In the genomic region with DNA sequence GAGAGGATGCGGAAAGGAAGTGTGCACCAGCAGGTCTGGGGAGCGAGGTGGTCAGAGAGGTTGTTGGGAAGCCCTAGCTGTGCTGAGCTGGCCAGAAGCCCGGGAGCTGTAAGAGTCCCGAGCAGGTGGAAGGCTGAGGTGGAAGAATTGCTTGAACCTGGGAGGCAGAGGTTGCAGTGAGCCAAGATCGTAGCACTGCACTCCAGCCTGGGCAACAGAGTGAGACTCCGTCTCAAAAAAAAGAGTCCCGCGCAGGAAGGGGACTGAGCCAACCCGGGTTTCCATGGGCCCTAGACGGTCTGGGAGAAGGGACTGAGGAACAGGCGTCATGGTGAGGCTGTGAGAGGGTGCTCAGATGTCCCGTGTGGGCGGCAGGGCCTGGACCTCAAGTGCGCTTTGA, we compare ENCODE assay signal across 1 cellular context.
TF ChIP-seq lines count a peak whose summit lies in the region.

No MANE protein-coding gene starts in this region.

TF ChIP-seq in H1, 55 proteins besides CTCF, POLR2A, EP300 and RAD21:
- TF ChIP-seq TBP (IDR thresholded peaks at IDR 0.05; ENCODE audit: low read depth, low read length) (no peak), TCF12 (IDR thresholded peaks at IDR 0.05; ENCODE audit: low read depth, low read length) (no peak), ZNF274 (IDR thresholded peaks at IDR 0.05; ENCODE audit: borderline replicate concordance, extremely low read depth, low read length) (no peak), HDAC2 (IDR thresholded peaks at IDR 0.05; ENCODE audit: borderline replicate concordance in 1 of 2, low read depth in 2 of 2, low read length in 2 of 2) (no peak), NRF1 (IDR thresholded peaks at IDR 0.05; ENCODE audit: low read depth, low read length) (no peak), HDAC6 (IDR thresholded peaks at IDR 0.05; ENCODE audit: low read depth, low read length) (no peak), CBX8 (IDR thresholded peaks at IDR 0.05; ENCODE audit: borderline replicate concordance, low read depth, low read length) (no peak), KDM4A (IDR thresholded peaks at IDR 0.05; ENCODE audit: low read depth, low read length, severe bottlenecking) (no peak), CEBPB (IDR thresholded peaks at IDR 0.05; ENCODE audit: low read depth, low read length) (no peak), TAF1 (IDR thresholded peaks at IDR 0.05; ENCODE audit: low read depth, low read length) (no peak), CREB1 (IDR thresholded peaks at IDR 0.05) (no peak), SRF (IDR thresholded peaks at IDR 0.05; ENCODE audit: low read depth, low read length) (no peak), SP1 (IDR thresholded peaks at IDR 0.05; ENCODE audit: low read depth, low read length) (no peak), MAFK (IDR thresholded peaks at IDR 0.05; ENCODE audit: low read depth, low read length) (no peak), CHD2 (IDR thresholded peaks at IDR 0.05; ENCODE audit: low read length) (no peak)
- TF ChIP-seq, protein P1, sequence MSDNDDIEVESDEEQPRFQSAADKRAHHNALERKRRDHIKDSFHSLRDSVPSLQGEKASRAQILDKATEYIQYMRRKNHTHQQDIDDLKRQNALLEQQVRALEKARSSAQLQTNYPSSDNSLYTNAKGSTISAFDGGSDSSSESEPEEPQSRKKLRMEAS (IDR thresholded peaks at IDR 0.05) = no peak
- TF ChIP-seq, protein P2, sequence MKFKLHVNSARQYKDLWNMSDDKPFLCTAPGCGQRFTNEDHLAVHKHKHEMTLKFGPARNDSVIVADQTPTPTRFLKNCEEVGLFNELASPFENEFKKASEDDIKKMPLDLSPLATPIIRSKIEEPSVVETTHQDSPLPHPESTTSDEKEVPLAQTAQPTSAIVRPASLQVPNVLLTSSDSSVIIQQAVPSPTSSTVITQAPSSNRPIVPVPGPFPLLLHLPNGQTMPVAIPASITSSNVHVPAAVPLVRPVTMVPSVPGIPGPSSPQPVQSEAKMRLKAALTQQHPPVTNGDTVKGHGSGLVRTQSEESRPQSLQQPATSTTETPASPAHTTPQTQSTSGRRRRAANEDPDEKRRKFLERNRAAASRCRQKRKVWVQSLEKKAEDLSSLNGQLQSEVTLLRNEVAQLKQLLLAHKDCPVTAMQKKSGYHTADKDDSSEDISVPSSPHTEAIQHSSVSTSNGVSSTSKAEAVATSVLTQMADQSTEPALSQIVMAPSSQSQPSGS (IDR thresholded peaks at IDR 0.05; ENCODE audit: low read length) = no peak
